ENCODE assay signal across 8 cellular contexts in the genomic region with DNA sequence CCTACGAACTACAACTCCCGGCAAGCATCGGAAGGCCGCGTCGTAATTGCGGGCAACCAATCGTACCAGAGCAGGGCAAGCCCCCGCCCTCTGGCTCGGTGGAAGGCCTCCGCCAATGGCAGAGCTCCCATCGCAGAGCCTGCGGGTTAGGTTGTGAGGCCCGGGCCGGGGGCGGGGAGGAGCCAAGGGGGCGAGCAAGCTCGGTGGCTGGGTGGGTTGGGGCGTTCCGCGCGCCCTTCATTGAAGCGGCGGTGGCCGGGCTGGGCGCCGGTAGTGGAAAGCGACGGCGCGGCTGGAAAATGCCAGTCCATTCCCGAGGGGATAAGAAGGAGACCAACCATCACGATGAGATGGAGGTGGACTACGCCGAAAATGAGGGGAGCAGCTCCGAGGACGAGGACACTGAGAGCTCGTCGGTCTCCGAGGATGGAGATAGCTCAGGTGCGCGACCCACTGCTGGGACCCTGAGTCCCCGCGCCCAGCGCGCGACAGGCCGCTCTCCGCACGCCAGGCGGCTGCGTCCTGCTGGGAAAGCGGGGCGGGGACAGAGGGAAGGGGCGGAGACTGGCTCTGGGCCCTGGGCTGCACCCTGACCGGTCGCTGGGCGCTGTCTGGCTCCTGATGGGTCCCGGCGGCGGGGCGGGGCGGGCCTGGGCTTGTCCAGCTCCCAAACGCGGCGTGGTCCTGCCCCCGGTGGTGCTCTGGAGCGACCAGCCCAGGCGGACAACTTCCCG. TPM values are rescaled to one million over a fixed set of nuclear protein-coding genes. Genes with fewer than 3 reads are reported as not detected.
DNase-seq lines count a peak whose midpoint lies in the region; ATAC-seq and TF ChIP-seq lines count a peak whose summit lies in the region.

A gene with protein sequence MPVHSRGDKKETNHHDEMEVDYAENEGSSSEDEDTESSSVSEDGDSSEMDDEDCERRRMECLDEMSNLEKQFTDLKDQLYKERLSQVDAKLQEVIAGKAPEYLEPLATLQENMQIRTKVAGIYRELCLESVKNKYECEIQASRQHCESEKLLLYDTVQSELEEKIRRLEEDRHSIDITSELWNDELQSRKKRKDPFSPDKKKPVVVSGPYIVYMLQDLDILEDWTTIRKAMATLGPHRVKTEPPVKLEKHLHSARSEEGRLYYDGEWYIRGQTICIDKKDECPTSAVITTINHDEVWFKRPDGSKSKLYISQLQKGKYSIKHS (plus strand): TSS at position 121 of the 734 bp plus-strand sequence. CDS start 179 bp downstream, at position 300.

- 0% methylated on average over 33 of the region's 70 CpGs for WGBS in right lobe of liver (ENCODE audit: insufficient coverage, low coverage, low lambda C conversion rate, missing lambda C conversion rate)

- peak within 1 kb of the TSS; percentile 88 for H3K27ac ChIP-seq in CD4-positive, alpha-beta memory T cell (ENCODE audit: low read depth, low read length)
- peak within 1 kb of the TSS; percentile 90 to 100 (median 98) for H3K27ac ChIP-seq in dorsolateral prefrontal cortex
- H3K27ac ChIP-seq in right lobe of liver: peak within 1 kb of the TSS; percentile 94 to 99 (median 97)

- CTCF ChIA-PET in CD4-positive, alpha-beta memory T cell (lab: Charles Lee; ENCODE audit: partially characterized antibody): interaction anchor here (1.8 to 3.7 kb wide), 3 partner anchors 10 to 19 kb away, joined by 7 to 42 read pairs (median 11); a partner anchor contains a TSS
- CTCF ChIA-PET in activated CD4-positive, alpha-beta memory T cell treated with anti-CD3 and anti-CD28 coated beads, Interleukin-2, amount 10 ng/mL, durations not matched to agents 7 days and 5 days (lab: Charles Lee): interaction anchor here (0.7 to 3.2 kb wide), 7 partner anchors 9 to 388 kb away, joined by 3 to 21 read pairs (median 5); a partner anchor contains a TSS

- H3K27me3 Mint-ChIP-seq in CD4-positive, alpha-beta memory T cell: no peaks in the 10 kb centered on the region
- peaks cover 3% of the 10 kb centered on the region for H3K27me3 Mint-ChIP-seq in activated CD4-positive, alpha-beta memory T cell treated with anti-CD3 and anti-CD28 coated beads, Interleukin-2, amount 10 ng/mL, durations not matched to agents 7 days and 5 days

- intact Hi-C loops in CD4-positive, alpha-beta memory T cell (cut with micrococcal nuclease): loop anchor here (1.0 to 10.0 kb wide), 6 partner anchors 17 to 1292 kb away; a partner anchor contains a TSS
- intact Hi-C loops in dorsolateral prefrontal cortex (cut with DNase I): no loop called here
- intact Hi-C loops in right lobe of liver (cut with DNase I): no loop called here

- H3K27me3 ChIP-seq in CD4-positive, alpha-beta memory T cell (ENCODE audit: insufficient read depth, low read length): no peaks in the 10 kb centered on the region
- no peaks in the 10 kb centered on the region for H3K27me3 ChIP-seq in dorsolateral prefrontal cortex
- no peaks in the 10 kb centered on the region for H3K27me3 ChIP-seq in right lobe of liver

- H3K9me3 ChIP-seq in CD4-positive, alpha-beta memory T cell (ENCODE audit: control insufficient read depth in 1 of 2, low read length in 2 of 2): no peaks in the 10 kb centered on the region
- H3K9me3 ChIP-seq in right lobe of liver: no peaks in the 10 kb centered on the region

- H3K4me1 ChIP-seq in CD4-positive, alpha-beta memory T cell (ENCODE audit: insufficient read depth, low read length): peaks cover 9% of the 10 kb centered on the region
- no peaks in the 10 kb centered on the region for H3K4me1 ChIP-seq in right lobe of liver

- no peaks in the 10 kb centered on the region for H3K9me3 Mint-ChIP-seq in CD4-positive, alpha-beta memory T cell
- no peaks in the 10 kb centered on the region for H3K9me3 Mint-ChIP-seq in activated CD4-positive, alpha-beta memory T cell treated with anti-CD3 and anti-CD28 coated beads, Interleukin-2, amount 10 ng/mL, durations not matched to agents 7 days and 5 days

- H3K4me3 ChIP-seq in CD4-positive, alpha-beta memory T cell (ENCODE audit: low read length in 2 of 2): peak within 1 kb of the TSS; percentile 86 to 94
- H3K4me3 ChIP-seq in dorsolateral prefrontal cortex: peak within 1 kb of the TSS; percentile 71 to 99 (median 91)
- peak within 1 kb of the TSS; percentile 92 to 98 (median 94) for H3K4me3 ChIP-seq in right lobe of liver

- TF ChIP-seq POLR2A in right lobe of liver (IDR thresholded peaks at IDR 0.05): peak; percentile 94

- peaks cover 0 to 13% of the 10 kb centered on the region in 2 donors for H3K36me3 Mint-ChIP-seq in CD4-positive, alpha-beta memory T cell
- H3K36me3 Mint-ChIP-seq in activated CD4-positive, alpha-beta memory T cell treated with anti-CD3 and anti-CD28 coated beads, Interleukin-2, amount 10 ng/mL, durations not matched to agents 7 days and 5 days (ENCODE audit: low read depth): peaks cover 4% of the 10 kb centered on the region

- peak within 1 kb of the TSS; percentile 86 to 97 (median 95) for H3K27ac Mint-ChIP-seq in CD4-positive, alpha-beta memory T cell
- peak within 1 kb of the TSS; percentile 54 for H3K27ac Mint-ChIP-seq in activated CD4-positive, alpha-beta memory T cell treated with anti-CD3 and anti-CD28 coated beads, Interleukin-2, amount 10 ng/mL, durations not matched to agents 7 days and 5 days

- TF ChIP-seq CTCF in dorsolateral prefrontal cortex (IDR thresholded peaks at IDR 0.05 in 54 of 56, conservative IDR thresholded peaks at IDR 0.05 in 2 of 56; ENCODE audit: low read depth in 1 of 56, partially characterized antibody in 56 of 56) (peak in 32 of 56 donors; percentile 5 to 43 (median 24)), right lobe of liver (IDR thresholded peaks at IDR 0.05) (peak in 3 of 4 donors; percentile 6 to 19 (median 13))

- peaks cover 17 to 30% (median 23%) of the 10 kb centered on the region in 4 donors for H3K4me1 Mint-ChIP-seq in CD4-positive, alpha-beta memory T cell
- H3K4me1 Mint-ChIP-seq in activated CD4-positive, alpha-beta memory T cell treated with anti-CD3 and anti-CD28 coated beads, Interleukin-2, amount 10 ng/mL, durations not matched to agents 7 days and 5 days: peaks cover 28% of the 10 kb centered on the region

- peak; percentile 98 for ATAC-seq in GM19455 (IDR thresholded peaks at IDR 0.05; ENCODE audit: unreplicated experiment)
- ATAC-seq in right lobe of liver: peak; percentile 95 to 97 (median 95)

- H3K4me3 Mint-ChIP-seq in CD4-positive, alpha-beta memory T cell: peak within 1 kb of the TSS; percentile 88 to 95 (median 93)
- peak within 1 kb of the TSS; percentile 76 for H3K4me3 Mint-ChIP-seq in activated CD4-positive, alpha-beta memory T cell treated with anti-CD3 and anti-CD28 coated beads, Interleukin-2, amount 10 ng/mL, durations not matched to agents 7 days and 5 days

- no peaks in the 10 kb centered on the region for H3K36me3 ChIP-seq in CD4-positive, alpha-beta memory T cell (ENCODE audit: insufficient read depth, low read length)
- no peaks in the 10 kb centered on the region for H3K36me3 ChIP-seq in right lobe of liver

- POLR2A ChIA-PET in CD4-positive, alpha-beta memory T cell (lab: Charles Lee; ENCODE audit: partially characterized antibody): interaction anchor here (0.7 to 1.7 kb wide), 12 partner anchors 9 to 844 kb away, joined by 3 to 12 read pairs (median 4); a partner anchor contains a TSS
- POLR2A ChIA-PET in activated CD4-positive, alpha-beta memory T cell treated with anti-CD3 and anti-CD28 coated beads, Interleukin-2, amount 10 ng/mL, durations not matched to agents 7 days and 5 days (lab: Charles Lee): interaction anchor here (0.6 to 2.1 kb wide), 13 partner anchors 9 to 844 kb away, joined by 3 to 10 read pairs (median 3); a partner anchor contains a TSS

- peak; percentile 95 to 99 (median 96) for DNase-seq in CD4-positive, alpha-beta memory T cell
- peak; percentile 97 for DNase-seq in HK-2 (ENCODE audit: unreplicated experiment)
- peak; percentile 96 for DNase-seq in NCI-H82 treated with DMSO at 0.1 percent for 48 hours (lab: John Stamatoyannopoulos, UW; ENCODE audit: unreplicated experiment)
- DNase-seq in activated CD4-positive, alpha-beta memory T cell treated with anti-CD3 and anti-CD28 coated beads, Interleukin-2, amount 10 ng/mL, durations not matched to agents 7 days and 5 days: peak; percentile 98
- peak; percentile 95 to 99 (median 99) for DNase-seq in dorsolateral prefrontal cortex
- DNase-seq in right lobe of liver: peak; percentile 99
- peak; percentile 98 for DNase-seq in stimulated activated CD4-positive, alpha-beta T cell treated with anti-CD3 and anti-CD28 coated beads, Interleukin-4, amount 100 ng/mL, for 24 hours

RNA-seq across cellular contexts. Expression of the gene that starts here (rescaled TPM):
- 1 to 10 TPM; 5.3 to 9.7 TPM for total RNA-seq in CD4-positive, alpha-beta memory T cell
- polyA plus RNA-seq in CD4-positive, alpha-beta memory T cell: 1 to 10 TPM; 3.1 to 5.9 TPM
- total RNA-seq in activated CD4-positive, alpha-beta memory T cell treated with anti-CD3 and anti-CD28 coated beads, Interleukin-2, amount 10 ng/mL, durations not matched to agents 7 days and 5 days: 1 to 10 TPM; 3.2 to 4.3 TPM
- total RNA-seq in dorsolateral prefrontal cortex: 10 to 100 TPM; 12.3 to 33.5 (median 21.4) TPM
- total RNA-seq in right lobe of liver: 1 to 10 TPM; 2.3 to 6.2 (median 3.3) TPM

Comparison
In these comparisons a context has a peak if more than half of its experiments do, and no peak if none do; other contexts are left out.
1. Peak in every context shown above with its lines: DNase-seq, ATAC-seq, H3K4me3 ChIP-seq and H3K27ac ChIP-seq.